Comparison of ENCODE assay signal across 2 cellular contexts in the genomic region with DNA sequence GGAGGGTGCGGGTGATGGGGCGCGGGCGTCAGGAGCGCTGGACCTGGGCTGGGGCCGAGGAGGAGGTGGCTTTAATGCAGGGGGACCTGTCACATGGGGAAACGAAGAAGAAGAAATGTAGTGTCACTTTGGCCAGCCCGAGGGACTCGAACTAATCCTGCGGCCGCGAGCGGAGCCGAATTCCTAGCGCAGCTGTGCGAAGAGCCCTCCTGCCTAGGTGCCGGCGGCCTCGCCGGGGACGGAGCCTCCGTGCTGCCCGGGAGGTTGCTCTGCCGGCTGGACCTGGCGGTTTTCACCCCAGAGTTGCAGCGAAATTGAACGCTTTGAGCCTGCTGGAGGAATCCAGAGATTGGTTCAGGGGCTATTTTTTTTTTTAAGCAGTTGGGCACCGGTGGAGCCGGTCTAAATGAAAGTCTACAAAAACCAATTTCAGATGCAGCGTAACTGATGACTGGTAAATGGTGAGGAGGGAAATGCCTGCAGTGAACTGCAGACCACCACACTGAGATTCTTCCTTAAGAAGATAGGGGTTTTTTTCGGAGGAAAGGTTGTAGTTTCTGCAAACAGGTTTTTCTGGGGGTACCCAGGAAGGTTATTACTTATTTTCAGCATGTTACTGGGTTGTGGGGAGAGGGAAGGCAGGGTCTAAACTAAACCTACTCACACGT.
TF ChIP-seq lines count a peak whose summit lies in the region.

No MANE protein-coding gene starts in this region.

TF ChIP-seq in liver, 16 proteins besides CTCF, POLR2A, EP300 and RAD21:
- TF ChIP-seq, protein P1, sequence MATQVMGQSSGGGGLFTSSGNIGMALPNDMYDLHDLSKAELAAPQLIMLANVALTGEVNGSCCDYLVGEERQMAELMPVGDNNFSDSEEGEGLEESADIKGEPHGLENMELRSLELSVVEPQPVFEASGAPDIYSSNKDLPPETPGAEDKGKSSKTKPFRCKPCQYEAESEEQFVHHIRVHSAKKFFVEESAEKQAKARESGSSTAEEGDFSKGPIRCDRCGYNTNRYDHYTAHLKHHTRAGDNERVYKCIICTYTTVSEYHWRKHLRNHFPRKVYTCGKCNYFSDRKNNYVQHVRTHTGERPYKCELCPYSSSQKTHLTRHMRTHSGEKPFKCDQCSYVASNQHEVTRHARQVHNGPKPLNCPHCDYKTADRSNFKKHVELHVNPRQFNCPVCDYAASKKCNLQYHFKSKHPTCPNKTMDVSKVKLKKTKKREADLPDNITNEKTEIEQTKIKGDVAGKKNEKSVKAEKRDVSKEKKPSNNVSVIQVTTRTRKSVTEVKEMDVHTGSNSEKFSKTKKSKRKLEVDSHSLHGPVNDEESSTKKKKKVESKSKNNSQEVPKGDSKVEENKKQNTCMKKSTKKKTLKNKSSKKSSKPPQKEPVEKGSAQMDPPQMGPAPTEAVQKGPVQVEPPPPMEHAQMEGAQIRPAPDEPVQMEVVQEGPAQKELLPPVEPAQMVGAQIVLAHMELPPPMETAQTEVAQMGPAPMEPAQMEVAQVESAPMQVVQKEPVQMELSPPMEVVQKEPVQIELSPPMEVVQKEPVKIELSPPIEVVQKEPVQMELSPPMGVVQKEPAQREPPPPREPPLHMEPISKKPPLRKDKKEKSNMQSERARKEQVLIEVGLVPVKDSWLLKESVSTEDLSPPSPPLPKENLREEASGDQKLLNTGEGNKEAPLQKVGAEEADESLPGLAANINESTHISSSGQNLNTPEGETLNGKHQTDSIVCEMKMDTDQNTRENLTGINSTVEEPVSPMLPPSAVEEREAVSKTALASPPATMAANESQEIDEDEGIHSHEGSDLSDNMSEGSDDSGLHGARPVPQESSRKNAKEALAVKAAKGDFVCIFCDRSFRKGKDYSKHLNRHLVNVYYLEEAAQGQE (IDR thresholded peaks at IDR 0.05), result no peak
- TF ChIP-seq, protein P2, sequence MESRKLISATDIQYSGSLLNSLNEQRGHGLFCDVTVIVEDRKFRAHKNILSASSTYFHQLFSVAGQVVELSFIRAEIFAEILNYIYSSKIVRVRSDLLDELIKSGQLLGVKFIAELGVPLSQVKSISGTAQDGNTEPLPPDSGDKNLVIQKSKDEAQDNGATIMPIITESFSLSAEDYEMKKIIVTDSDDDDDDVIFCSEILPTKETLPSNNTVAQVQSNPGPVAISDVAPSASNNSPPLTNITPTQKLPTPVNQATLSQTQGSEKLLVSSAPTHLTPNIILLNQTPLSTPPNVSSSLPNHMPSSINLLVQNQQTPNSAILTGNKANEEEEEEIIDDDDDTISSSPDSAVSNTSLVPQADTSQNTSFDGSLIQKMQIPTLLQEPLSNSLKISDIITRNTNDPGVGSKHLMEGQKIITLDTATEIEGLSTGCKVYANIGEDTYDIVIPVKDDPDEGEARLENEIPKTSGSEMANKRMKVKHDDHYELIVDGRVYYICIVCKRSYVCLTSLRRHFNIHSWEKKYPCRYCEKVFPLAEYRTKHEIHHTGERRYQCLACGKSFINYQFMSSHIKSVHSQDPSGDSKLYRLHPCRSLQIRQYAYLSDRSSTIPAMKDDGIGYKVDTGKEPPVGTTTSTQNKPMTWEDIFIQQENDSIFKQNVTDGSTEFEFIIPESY (IDR thresholded peaks at IDR 0.05), result no peak
- no peak for TF ChIP-seq HNF4A (conservative IDR thresholded peaks at IDR 0.05)
- TF ChIP-seq FOXA1 (IDR thresholded peaks at IDR 0.05), result no peak
- no peak for TF ChIP-seq JUND (IDR thresholded peaks at IDR 0.05)
- TF ChIP-seq, protein P3, sequence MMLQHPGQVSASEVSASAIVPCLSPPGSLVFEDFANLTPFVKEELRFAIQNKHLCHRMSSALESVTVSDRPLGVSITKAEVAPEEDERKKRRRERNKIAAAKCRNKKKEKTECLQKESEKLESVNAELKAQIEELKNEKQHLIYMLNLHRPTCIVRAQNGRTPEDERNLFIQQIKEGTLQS (IDR thresholded peaks at IDR 0.05), result no peak
- TF ChIP-seq SP1 (IDR thresholded peaks at IDR 0.05), result no peak
- TF ChIP-seq TAF1 (conservative IDR thresholded peaks at IDR 0.05), result no peak
- TF ChIP-seq, protein P4, sequence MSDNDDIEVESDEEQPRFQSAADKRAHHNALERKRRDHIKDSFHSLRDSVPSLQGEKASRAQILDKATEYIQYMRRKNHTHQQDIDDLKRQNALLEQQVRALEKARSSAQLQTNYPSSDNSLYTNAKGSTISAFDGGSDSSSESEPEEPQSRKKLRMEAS (IDR thresholded peaks at IDR 0.05), result no peak
- no peak for TF ChIP-seq NR2F2 (IDR thresholded peaks at IDR 0.05)
- no peak for TF ChIP-seq YY1 (IDR thresholded peaks at IDR 0.05)
- TF ChIP-seq HNF4G (IDR thresholded peaks at IDR 0.05), result no peak
- no peak for TF ChIP-seq EGR1 (IDR thresholded peaks at IDR 0.05; ENCODE audit: low read depth in 2 of 2)
TF ChIP-seq in liver: peak in this region for 0.

TF ChIP-seq in HepG2, 621 proteins besides CTCF, POLR2A, EP300 and RAD21 (continued from another document):
- no peak for TF ChIP-seq ZNF562 (CRISPR knock-in tag; IDR thresholded peaks at IDR 0.05; ENCODE audit: borderline replicate concordance)
- no peak for TF ChIP-seq SIN3A (IDR thresholded peaks at IDR 0.05; ENCODE audit: borderline replicate concordance, low read depth, low read length)
- TF ChIP-seq PHF8 (CRISPR knock-in tag; IDR thresholded peaks at IDR 0.05), result no peak
- no peak for TF ChIP-seq ZFP36L1 (CRISPR knock-in tag; IDR thresholded peaks at IDR 0.05)
- TF ChIP-seq ZNF326 (CRISPR knock-in tag; IDR thresholded peaks at IDR 0.05; ENCODE audit: borderline replicate concordance), result no peak
- TF ChIP-seq ATF1 (CRISPR knock-in tag; IDR thresholded peaks at IDR 0.05), result no peak
- TF ChIP-seq, protein P5, sequence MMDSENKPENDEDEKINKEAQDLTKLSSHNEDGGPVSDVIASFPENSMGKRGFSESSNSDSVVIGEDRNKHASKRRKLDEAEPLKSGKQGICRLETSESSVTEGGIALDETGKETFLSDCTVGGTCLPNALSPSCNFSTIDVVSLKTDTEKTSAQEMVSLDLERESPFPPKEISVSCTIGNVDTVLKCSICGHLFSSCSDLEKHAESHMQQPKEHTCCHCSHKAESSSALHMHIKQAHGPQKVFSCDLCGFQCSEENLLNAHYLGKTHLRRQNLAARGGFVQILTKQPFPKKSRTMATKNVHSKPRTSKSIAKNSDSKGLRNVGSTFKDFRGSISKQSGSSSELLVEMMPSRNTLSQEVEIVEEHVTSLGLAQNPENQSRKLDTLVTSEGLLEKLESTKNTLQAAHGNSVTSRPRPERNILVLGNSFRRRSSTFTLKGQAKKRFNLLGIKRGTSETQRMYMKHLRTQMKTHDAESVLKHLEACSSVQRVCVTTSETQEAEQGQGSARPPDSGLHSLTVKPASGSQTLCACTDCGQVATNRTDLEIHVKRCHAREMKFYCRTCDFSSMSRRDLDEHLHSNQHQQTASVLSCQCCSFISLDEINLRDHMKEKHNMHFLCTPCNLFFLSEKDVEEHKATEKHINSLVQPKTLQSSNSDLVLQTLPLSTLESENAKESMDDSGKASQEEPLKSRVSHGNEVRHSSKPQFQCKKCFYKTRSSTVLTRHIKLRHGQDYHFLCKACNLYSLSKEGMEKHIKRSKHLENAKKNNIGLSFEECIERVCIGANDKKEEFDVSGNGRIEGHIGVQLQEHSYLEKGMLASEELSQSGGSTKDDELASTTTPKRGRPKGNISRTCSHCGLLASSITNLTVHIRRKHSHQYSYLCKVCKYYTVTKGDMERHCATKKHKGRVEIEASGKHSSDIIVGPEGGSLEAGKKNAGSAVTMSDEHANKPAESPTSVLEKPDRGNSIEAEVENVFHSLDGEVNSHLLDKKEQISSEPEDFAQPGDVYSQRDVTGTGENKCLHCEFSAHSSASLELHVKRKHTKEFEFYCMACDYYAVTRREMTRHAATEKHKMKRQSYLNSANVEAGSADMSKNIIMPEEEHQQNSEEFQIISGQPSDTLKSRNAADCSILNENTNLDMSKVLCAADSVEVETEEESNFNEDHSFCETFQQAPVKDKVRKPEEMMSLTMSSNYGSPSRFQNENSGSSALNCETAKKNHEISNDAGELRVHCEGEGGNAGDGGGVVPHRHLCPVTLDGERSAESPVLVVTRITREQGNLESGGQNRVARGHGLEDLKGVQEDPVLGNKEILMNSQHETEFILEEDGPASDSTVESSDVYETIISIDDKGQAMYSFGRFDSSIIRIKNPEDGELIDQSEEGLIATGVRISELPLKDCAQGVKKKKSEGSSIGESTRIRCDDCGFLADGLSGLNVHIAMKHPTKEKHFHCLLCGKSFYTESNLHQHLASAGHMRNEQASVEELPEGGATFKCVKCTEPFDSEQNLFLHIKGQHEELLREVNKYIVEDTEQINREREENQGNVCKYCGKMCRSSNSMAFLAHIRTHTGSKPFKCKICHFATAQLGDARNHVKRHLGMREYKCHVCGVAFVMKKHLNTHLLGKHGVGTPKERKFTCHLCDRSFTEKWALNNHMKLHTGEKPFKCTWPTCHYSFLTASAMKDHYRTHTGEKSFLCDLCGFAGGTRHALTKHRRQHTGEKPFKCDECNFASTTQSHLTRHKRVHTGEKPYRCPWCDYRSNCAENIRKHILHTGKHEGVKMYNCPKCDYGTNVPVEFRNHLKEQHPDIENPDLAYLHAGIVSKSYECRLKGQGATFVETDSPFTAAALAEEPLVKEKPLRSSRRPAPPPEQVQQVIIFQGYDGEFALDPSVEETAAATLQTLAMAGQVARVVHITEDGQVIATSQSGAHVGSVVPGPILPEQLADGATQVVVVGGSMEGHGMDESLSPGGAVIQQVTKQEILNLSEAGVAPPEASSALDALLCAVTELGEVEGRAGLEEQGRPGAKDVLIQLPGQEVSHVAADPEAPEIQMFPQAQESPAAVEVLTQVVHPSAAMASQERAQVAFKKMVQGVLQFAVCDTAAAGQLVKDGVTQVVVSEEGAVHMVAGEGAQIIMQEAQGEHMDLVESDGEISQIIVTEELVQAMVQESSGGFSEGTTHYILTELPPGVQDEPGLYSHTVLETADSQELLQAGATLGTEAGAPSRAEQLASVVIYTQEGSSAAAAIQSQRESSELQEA (CRISPR knock-in tag; IDR thresholded peaks at IDR 0.05; ENCODE audit: not compliant biosample characterization), result no peak
